In genomic region chr4:173367285-173367684, GRCh38 we compare ENCODE assay signal across 12 cellular contexts. TPM values are rescaled to one million over a fixed set of nuclear protein-coding genes. Genes with fewer than 3 reads are reported as not detected.
DNase-seq lines count a peak whose midpoint lies in the region; ATAC-seq, FAIRE-seq and TF ChIP-seq lines count a peak whose summit lies in the region.
"Had no signal": no experiment of that assay in that cellular context is flagged by ENCODE, and none has a peak within 500 bp of the region (broad histone marks: within the 10 kb centered on the region; RNA-seq: fewer than 3 reads in every experiment).

No MANE protein-coding gene starts in this region.

- TF ChIP-seq POLR2A in prostate gland (IDR thresholded peaks at IDR 0.05): no peak

- peak; percentile 24 for DNase-seq in GM10266 (ENCODE audit: extremely low spot score)
- peak; percentile 24 for DNase-seq in OCI-LY7 (ENCODE audit: low spot score)
- DNase-seq in keratinocyte (ENCODE audit: low read depth, low spot score): no peak
- no peak for DNase-seq in prostate gland (ENCODE audit: low spot score)
- no peak for DNase-seq in stimulated activated CD4-positive, alpha-beta T cell treated with anti-CD3 and anti-CD28 coated beads, Interleukin-4, amount 100 ng/mL, for 1 hour
- DNase-seq in NCI-H1436 (lab: John Stamatoyannopoulos, UW): no peak
- no peak for DNase-seq in GM19240 (ENCODE audit: insufficient read length, low spot score)
- DNase-seq: naive thymus-derived CD4-positive, alpha-beta T cell; substantia nigra had no signal

- dilution Hi-C loops in keratinocyte (cut with MboI; ENCODE audit: extremely low pct_ligation_motif_present, low sequenced_read_pairs): no loop called here

- no peaks in the 10 kb centered on the region for H3K36me3 ChIP-seq in OCI-LY7 (ENCODE audit: insufficient read depth, low read length)
- no peaks in the 10 kb centered on the region for H3K36me3 ChIP-seq in keratinocyte (ENCODE audit: control insufficient read depth in 2 of 2, extremely low read depth in 1 of 2, insufficient read depth in 2 of 2, low read length in 2 of 2)
- no peaks in the 10 kb centered on the region for H3K36me3 ChIP-seq in prostate gland

- peaks cover 31% of the 10 kb centered on the region for H3K4me1 ChIP-seq in OCI-LY7 (ENCODE audit: insufficient read depth, low read length, poor library complexity, severe bottlenecking)
- H3K4me1 ChIP-seq in keratinocyte (ENCODE audit: control insufficient read depth, extremely low read depth, insufficient read depth, low read length): peaks cover 15% of the 10 kb centered on the region
- H3K4me1 ChIP-seq in prostate gland (replicated peaks): no peaks in the 10 kb centered on the region

- H2AFZ ChIP-seq in OCI-LY7 (ENCODE audit: low read length) (peak overlapping the region; percentile 42; the same call in 1 of the 2 replicates), keratinocyte (ENCODE audit: control insufficient read depth, low read length) (no peak overlapping the region)

- H3K4me2 ChIP-seq in OCI-LY7 (ENCODE audit: low read length) (peak overlapping the region; percentile 97), keratinocyte (ENCODE audit: control insufficient read depth, extremely low read depth, insufficient read depth, low read depth, low read length) (peak overlapping the region; percentile 9)
- H3K4me2 ChIP-seq: KMS-11 had no signal

- H3K27me3 ChIP-seq in keratinocyte (ENCODE audit: control insufficient read depth, extremely low read depth, insufficient read depth, low read length) (no peaks in the 10 kb centered on the region), prostate gland (replicated peaks; ENCODE audit: insufficient read depth) (no peaks in the 10 kb centered on the region)

- no peak for TF ChIP-seq CTCF in GM10266 (IDR thresholded peaks at IDR 0.05; ENCODE audit: control insufficient read depth, insufficient read depth, low read depth, missing control alignments)
- no peak for TF ChIP-seq CTCF in OCI-LY7 (conservative IDR thresholded peaks at IDR 0.05; ENCODE audit: low read length)
- no peak for TF ChIP-seq CTCF in keratinocyte (optimal IDR thresholded peaks at IDR 0.05 in 1 of 3, IDR thresholded peaks at IDR 0.05 in 1 of 3, conservative IDR thresholded peaks at IDR 0.05 in 1 of 3; ENCODE audit: extremely low read depth in 1 of 3, insufficient read depth in 2 of 3, low read length in 3 of 3)
- TF ChIP-seq CTCF in prostate gland (IDR thresholded peaks at IDR 0.05): no peak

- peaks cover 37% of the 10 kb centered on the region for H3K79me2 ChIP-seq in OCI-LY7 (ENCODE audit: insufficient read depth, low read depth, low read length)
- no peaks in the 10 kb centered on the region for H3K79me2 ChIP-seq in keratinocyte (ENCODE audit: control insufficient read depth, insufficient read depth, low read length)

- H3K9me2 ChIP-seq in OCI-LY7 (ENCODE audit: insufficient read depth, low read length): no peaks in the 10 kb centered on the region

- no peaks in the 10 kb centered on the region for H3K9me1 ChIP-seq in keratinocyte (ENCODE audit: control insufficient read depth, extremely low read depth, insufficient read depth, low read length)

- no peaks in the 10 kb centered on the region for H4K20me1 ChIP-seq in OCI-LY7 (ENCODE audit: insufficient read depth, low read length)
- H4K20me1 ChIP-seq in keratinocyte (ENCODE audit: control insufficient read depth, extremely low read depth, insufficient read depth, low read length): no peaks in the 10 kb centered on the region

- H3K4me3 ChIP-seq in OCI-LY7 (ENCODE audit: low read depth, low read length, poor library complexity, severe bottlenecking) (peak overlapping the region; percentile 83), keratinocyte (ENCODE audit: control insufficient read depth in 2 of 3, extremely low read depth in 1 of 3, insufficient read depth in 2 of 3, low read depth in 1 of 3, low read length in 3 of 3) (no peak overlapping the region), prostate gland (no peak overlapping the region)

- H3K9me3 ChIP-seq in OCI-LY7 (ENCODE audit: low read length) (no peaks in the 10 kb centered on the region), keratinocyte (ENCODE audit: control insufficient read depth, low read depth, low read length) (no peaks in the 10 kb centered on the region), prostate gland (no peaks in the 10 kb centered on the region)

- intact Hi-C loops in OCI-LY7 (cut with micrococcal nuclease; ENCODE audit: unreplicated experiment) (no loop called here), prostate gland (cut with DNase I) (no loop called here)

- no peak overlapping the region for H3K9ac ChIP-seq in keratinocyte (ENCODE audit: control insufficient read depth, extremely low read depth, insufficient read depth, low read length)
- H3K9ac ChIP-seq: KMS-11 had no signal

- BruUV-seq in OCI-LY7 (replicated peaks; lab: Mats Ljungman, UMichigan): no TSS peak

- POLR2A ChIA-PET in OCI-LY7 (lab: Charles Lee): interaction anchor here (0.7 to 13.3 kb wide), 7 partner anchors 10 to 197 kb away, joined by 3 to 336 read pairs (median 5); partner anchors contain the start of gene HMGB2

- CTCF ChIA-PET in OCI-LY7 (lab: Charles Lee; ENCODE audit: unreplicated experiment): interaction anchor here (0.7 to 1.0 kb wide), 2 partner anchors 33 to 65 kb away, joined by 3 to 4 read pairs; partner anchors contain the start of gene HMGB2

- H3K27ac ChIP-seq in OCI-LY7 (ENCODE audit: low read depth, low read length, poor library complexity, severe bottlenecking): peak overlapping the region; percentile 32
- H3K27ac ChIP-seq in keratinocyte (ENCODE audit: control insufficient read depth, insufficient read depth, low read length): no peak overlapping the region
- no peak overlapping the region for H3K27ac ChIP-seq in prostate gland
- H3K27ac ChIP-seq: KMS-11 had no signal

- ATAC-seq in GM21390 (IDR thresholded peaks at IDR 0.05; ENCODE audit: unreplicated experiment): peak; percentile 8
- ATAC-seq: naive thymus-derived CD4-positive, alpha-beta T cell had no signal

- peak; percentile 68 for FAIRE-seq in keratinocyte (lab: Jason Lieb, UNC)

RNA-seq across cellular contexts. Expression of gene SAP30, which starts 3.5 kb away (rescaled TPM):
- total RNA-seq in OCI-LY7 (2014; rRNA removed; shearing (Covaris generic)): 63.5 and 86.2 TPM in 2 replicates
- total RNA-seq in OCI-LY7 (2022) (49.3 and 56.0 TPM in 2 replicates), prostate gland (10 to 100 TPM; 34.9 to 39.0 TPM)
- polyA plus RNA-seq in keratinocyte: 4.2 to 12.9 TPM (median 4.9 TPM) in 3 replicates
- polyA plus RNA-seq in keratinocyte (2011; ENCODE audit: low read depth): 0.49 TPM
- 5.3 and 6.7 TPM in 2 replicates for polyA plus RNA-seq in keratinocyte (2011; cell fraction: cytosol; rRNA removed)
- 2.2 and 5.1 TPM in 2 replicates for polyA plus RNA-seq in keratinocyte (2011; cell fraction: nucleus; rRNA removed)
- 3.5 and 6.7 TPM in 2 replicates for polyA plus RNA-seq in keratinocyte (2012; ENCODE audit: low replicate concordance)
- 0.39 to 1.1 TPM (median 0.89 TPM) in 3 replicates for polyA minus RNA-seq in keratinocyte
- polyA minus RNA-seq in keratinocyte (2011; cell fraction: cytosol; rRNA and poly(A)+ RNA removed): not detected
- 0.53 and 1.7 TPM in 2 replicates for polyA minus RNA-seq in keratinocyte (2011; cell fraction: nucleus; rRNA and poly(A)+ RNA removed)

RNA-seq across cellular contexts. Expression of gene SCRG1, which starts 31.6 kb away (rescaled TPM):
- not detected in 2 replicates for total RNA-seq in OCI-LY7 (2014; rRNA removed; shearing (Covaris generic))
- total RNA-seq in OCI-LY7 (2022): not detected in 2 replicates
- polyA plus RNA-seq in keratinocyte: not detected in 3 replicates
- not detected for polyA plus RNA-seq in keratinocyte (2011; ENCODE audit: low read depth)
- polyA plus RNA-seq in keratinocyte (2011; cell fraction: cytosol; rRNA removed): not detected in 2 replicates
- polyA plus RNA-seq in keratinocyte (2011; cell fraction: nucleus; rRNA removed): not detected in 2 replicates
- polyA plus RNA-seq in keratinocyte (2012; ENCODE audit: low replicate concordance): not detected in 2 replicates
- not detected in 3 replicates for polyA minus RNA-seq in keratinocyte
- polyA minus RNA-seq in keratinocyte (2011; cell fraction: cytosol; rRNA and poly(A)+ RNA removed): not detected
- not detected in 2 replicates for polyA minus RNA-seq in keratinocyte (2011; cell fraction: nucleus; rRNA and poly(A)+ RNA removed)
- 10 to 100 TPM in 1 of 2 donors, under 1 TPM in 1; 0.14 to 15.1 TPM for total RNA-seq in prostate gland
- total RNA-seq: epithelial cell of proximal tubule; naive thymus-derived CD4-positive, alpha-beta T cell had no signal
- polyA plus RNA-seq: naive thymus-derived CD4-positive, alpha-beta T cell had no signal

RNA-seq across cellular contexts. Expression of gene HMGB2, which starts 33.1 kb away (rescaled TPM):
- total RNA-seq in OCI-LY7 (2014; rRNA removed; shearing (Covaris generic)): 697 and 1,101 TPM in 2 replicates
- total RNA-seq in OCI-LY7 (2022): 810 and 934 TPM in 2 replicates
- 7.7 to 55.9 TPM (median 40.5 TPM) in 3 replicates for polyA plus RNA-seq in keratinocyte
- 34.5 TPM for polyA plus RNA-seq in keratinocyte (2011; ENCODE audit: low read depth)
- polyA plus RNA-seq in keratinocyte (2011; cell fraction: cytosol; rRNA removed): 13.5 and 18.7 TPM in 2 replicates
- polyA plus RNA-seq in keratinocyte (2011; cell fraction: nucleus; rRNA removed): 8.2 and 14.0 TPM in 2 replicates
- 21.0 and 38.6 TPM in 2 replicates for polyA plus RNA-seq in keratinocyte (2012; ENCODE audit: low replicate concordance)
- 0.36 to 6.8 TPM (median 1.9 TPM) in 3 replicates for polyA minus RNA-seq in keratinocyte
- 3.1 TPM for polyA minus RNA-seq in keratinocyte (2011; cell fraction: cytosol; rRNA and poly(A)+ RNA removed)
- 2.2 and 3.3 TPM in 2 replicates for polyA minus RNA-seq in keratinocyte (2011; cell fraction: nucleus; rRNA and poly(A)+ RNA removed)
- 10 to 100 TPM; 32.2 to 38.0 TPM for total RNA-seq in prostate gland

Comparison
In these comparisons a context has a peak if more than half of its experiments do, and no peak if none do; other contexts are left out.
1. DNase-seq: peak in GM10266 (single experiment) and OCI-LY7 (single experiment); none in keratinocyte (single experiment), prostate gland (single experiment), stimulated activated CD4-positive, alpha-beta T cell treated with anti-CD3 and anti-CD28 coated beads, Interleukin-4, amount 100 ng/mL, for 1 hour (single experiment), NCI-H1436 (single experiment) and GM19240 (single experiment).
2. RNA of gene HMGB2, which starts 33.1 kb away (total RNA-seq): 697 to 1,101 TPM in OCI-LY7; 32.2 to 38.0 TPM in prostate gland; every median in the first group is over 10 times any median in the second.